30 cellular contexts compared by ENCODE assay signal in the genomic region with DNA sequence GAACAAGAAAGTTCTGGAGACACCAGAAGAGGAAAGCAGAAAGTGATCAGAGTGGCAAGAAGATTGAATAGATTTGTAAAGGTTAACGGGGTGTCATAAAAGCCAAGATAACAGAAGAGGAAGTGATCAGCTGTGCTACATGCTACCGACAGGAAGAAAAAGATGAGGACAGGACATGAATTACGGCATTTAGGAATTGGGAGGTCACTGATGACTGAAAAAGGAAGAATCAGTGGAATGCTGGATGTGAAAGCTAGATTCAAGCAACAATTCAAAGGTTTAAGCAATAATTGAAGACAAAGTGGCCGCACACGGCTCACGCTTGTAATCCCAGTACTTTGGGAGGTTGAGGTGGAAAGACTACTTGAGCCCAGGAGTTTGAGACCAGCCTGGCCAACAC. TPM values are rescaled to one million over a fixed set of nuclear protein-coding genes. Genes with fewer than 3 reads are reported as not detected.
A peak's percentile ranks its signal among the peaks of the same experiment; 100 is the strongest.
DNase-seq lines count a peak whose midpoint lies in the region; ATAC-seq and TF ChIP-seq lines count a peak whose summit lies in the region.
"Had no signal": no experiment of that assay in that cellular context is flagged by ENCODE, and none has a peak within 500 bp of the region (broad histone marks: within the 10 kb centered on the region; RNA-seq: fewer than 3 reads in every experiment).

No MANE protein-coding gene starts in this region.

- H3K9me3 ChIP-seq in esophagus muscularis mucosa (no peaks in the 10 kb centered on the region), uterus (no peaks in the 10 kb centered on the region), MG63 (no peaks in the 10 kb centered on the region), neural progenitor cell (ENCODE audit: low read depth) (no peaks in the 10 kb centered on the region)

- no peak overlapping the region for H3K4me3 Mint-ChIP-seq in stimulated activated naive CD8-positive, alpha-beta T cell treated with anti-CD3 and anti-CD28 coated beads, Interleukin-15, Interleukin-2, amounts not matched to agents 100 ng/mL and 50 ng/mL, for 24 hours
- H3K4me3 Mint-ChIP-seq in naive thymus-derived CD8-positive, alpha-beta T cell, result no peak overlapping the region
- no peak overlapping the region for H3K4me3 Mint-ChIP-seq in neural progenitor cell
- H3K4me3 Mint-ChIP-seq: activated CD4-positive, alpha-beta T cell treated with anti-CD3 and anti-CD28 coated beads for 36 hours; endodermal cell; naive thymus-derived CD4-positive, alpha-beta T cell had no signal

- H3K27me3 ChIP-seq in esophagus muscularis mucosa (no peaks in the 10 kb centered on the region), uterus (no peaks in the 10 kb centered on the region), MG63 (no peaks in the 10 kb centered on the region), neural progenitor cell (no peaks in the 10 kb centered on the region)
- H3K27me3 ChIP-seq: BLaER1, cardiac muscle cell had no signal

- H3K4me3 ChIP-seq in esophagus muscularis mucosa (no peak overlapping the region), uterus (no peak overlapping the region), MG63 (no peak overlapping the region), neural progenitor cell (no peak overlapping the region)
- H3K4me3 ChIP-seq: BLaER1, cardiac muscle cell, SK-N-MC had no signal

- no peaks in the 10 kb centered on the region for H3K4me1 Mint-ChIP-seq in stimulated activated naive CD8-positive, alpha-beta T cell treated with anti-CD3 and anti-CD28 coated beads, Interleukin-15, Interleukin-2, amounts not matched to agents 100 ng/mL and 50 ng/mL, for 24 hours (ENCODE audit: low read depth)
- H3K4me1 Mint-ChIP-seq in naive thymus-derived CD8-positive, alpha-beta T cell, result peaks cover 2 to 28% (median 15%) of the 10 kb centered on the region in 4 donors
- H3K4me1 Mint-ChIP-seq in neural progenitor cell, result no peaks in the 10 kb centered on the region
- H3K4me1 Mint-ChIP-seq: activated CD4-positive, alpha-beta T cell treated with anti-CD3 and anti-CD28 coated beads for 36 hours; endodermal cell had no signal

- H3K27ac ChIP-seq in esophagus muscularis mucosa (replicated peaks in 1 of 4) (peak overlapping the region; percentile 21 to 58 (median 46)), uterus (peak overlapping the region; percentile 15 to 63), neural progenitor cell (no peak overlapping the region)
- H3K27ac ChIP-seq: BLaER1, cardiac muscle cell, RWPE1, SK-N-MC had no signal

- H2AFZ ChIP-seq in neural progenitor cell (replicated peaks), result no peak overlapping the region

- no peak for ATAC-seq in stimulated activated naive CD8-positive, alpha-beta T cell treated with anti-CD3 and anti-CD28 coated beads, Interleukin-15, Interleukin-2, amounts not matched to agents 100 U/mL and 50 U/mL, for 24 hours
- no peak for ATAC-seq in naive thymus-derived CD8-positive, alpha-beta T cell
- ATAC-seq in HG03175 (IDR thresholded peaks at IDR 0.05; ENCODE audit: unreplicated experiment), result no peak
- ATAC-seq: activated CD4-positive, alpha-beta T cell treated with anti-CD3 and anti-CD28 coated beads for 36 hours; activated naive CD4-positive, alpha-beta T cell treated with anti-CD3 and anti-CD28 coated beads, Interleukin-2, amount 50 U/mL, for 72 hours; naive thymus-derived CD4-positive, alpha-beta T cell had no signal

- POLR2A ChIA-PET in naive thymus-derived CD8-positive, alpha-beta T cell (lab: Charles Lee), result no interaction called here

- no peaks in the 10 kb centered on the region for H3F3A ChIP-seq in neural progenitor cell (ENCODE audit: low read depth)

- no peaks in the 10 kb centered on the region for H3K27me3 Mint-ChIP-seq in stimulated activated naive CD8-positive, alpha-beta T cell treated with anti-CD3 and anti-CD28 coated beads, Interleukin-15, Interleukin-2, amounts not matched to agents 100 ng/mL and 50 ng/mL, for 24 hours
- H3K27me3 Mint-ChIP-seq in naive thymus-derived CD8-positive, alpha-beta T cell, result no peaks in the 10 kb centered on the region
- peaks cover 2% of the 10 kb centered on the region for H3K27me3 Mint-ChIP-seq in neural progenitor cell (ENCODE audit: insufficient read depth, low read depth)
- H3K27me3 Mint-ChIP-seq: activated CD4-positive, alpha-beta T cell treated with anti-CD3 and anti-CD28 coated beads for 36 hours; naive thymus-derived CD4-positive, alpha-beta T cell had no signal

- H3K79me2 ChIP-seq in neural progenitor cell (ENCODE audit: low read depth), result peaks cover 15% of the 10 kb centered on the region

- intact Hi-C loops in esophagus muscularis mucosa (cut with DNase I) (no loop called here), uterus (cut with DNase I; ENCODE audit: low total_unique reads) (no loop called here)

- H3K4me1 ChIP-seq in esophagus muscularis mucosa (peaks cover 0 to 10% (median 4%) of the 10 kb centered on the region in 4 donors), uterus (no peaks in the 10 kb centered on the region), neural progenitor cell (no peaks in the 10 kb centered on the region)
- H3K4me1 ChIP-seq: BLaER1 had no signal

- no peak for DNase-seq in stimulated activated naive CD8-positive, alpha-beta T cell treated with anti-CD3 and anti-CD28 coated beads, Interleukin-15, Interleukin-2, amounts not matched to agents 100 U/mL and 50 U/mL, for 24 hours
- DNase-seq in esophagus muscularis mucosa (ENCODE audit: extremely low spot score), result no peak
- DNase-seq in naive thymus-derived CD8-positive, alpha-beta T cell, result no peak
- no peak for DNase-seq in uterus
- DNase-seq in MG63, result no peak
- no peak for DNase-seq in neural progenitor cell (ENCODE audit: low spot score)
- DNase-seq: activated CD4-positive, alpha-beta T cell treated with anti-CD3 and anti-CD28 coated beads for 36 hours; activated T-cell treated with anti-CD3 and anti-CD28 coated beads for 4 hours; anterior cingulate cortex; endodermal cell; GDM1; KG1; kidney; naive thymus-derived CD4-positive, alpha-beta T cell; NCI-H1417 treated with DMSO at 0.1 percent for 48 hours; NCI-H2107; stimulated activated CD4-positive, alpha-beta T cell treated with anti-CD3 and anti-CD28 coated beads, Interleukin-2, amount 100 ng/mL, for 48 hours had no signal

- peak overlapping the region; percentile 1 for H3K27ac Mint-ChIP-seq in stimulated activated naive CD8-positive, alpha-beta T cell treated with anti-CD3 and anti-CD28 coated beads, Interleukin-15, Interleukin-2, amounts not matched to agents 100 ng/mL and 50 ng/mL, for 24 hours
- peak overlapping the region in 6 of 10 donors; percentile 2 to 90 (median 22) for H3K27ac Mint-ChIP-seq in naive thymus-derived CD8-positive, alpha-beta T cell
- H3K27ac Mint-ChIP-seq in neural progenitor cell, result no peak overlapping the region
- H3K27ac Mint-ChIP-seq: activated CD4-positive, alpha-beta T cell treated with anti-CD3 and anti-CD28 coated beads for 36 hours; endodermal cell had no signal

- TF ChIP-seq POLR2A in esophagus muscularis mucosa (IDR thresholded peaks at IDR 0.05; ENCODE audit: low read depth) (no peak), uterus (IDR thresholded peaks at IDR 0.05) (no peak)

- H3K9me3 Mint-ChIP-seq in stimulated activated naive CD8-positive, alpha-beta T cell treated with anti-CD3 and anti-CD28 coated beads, Interleukin-15, Interleukin-2, amounts not matched to agents 100 ng/mL and 50 ng/mL, for 24 hours, result peaks cover 16% of the 10 kb centered on the region
- H3K9me3 Mint-ChIP-seq in naive thymus-derived CD8-positive, alpha-beta T cell, result peaks cover 0 to 69% (median 8%) of the 10 kb centered on the region in 9 donors
- peaks cover 2% of the 10 kb centered on the region for H3K9me3 Mint-ChIP-seq in neural progenitor cell
- H3K9me3 Mint-ChIP-seq: endodermal cell had no signal

- no peak overlapping the region for H3K9ac ChIP-seq in neural progenitor cell
- H3K9ac ChIP-seq: BLaER1 had no signal

- H4K20me1 ChIP-seq in neural progenitor cell (ENCODE audit: low read depth), result peaks cover 35% of the 10 kb centered on the region

- H3K36me3 ChIP-seq in esophagus muscularis mucosa, result peaks cover 55 to 86% (median 77%) of the 10 kb centered on the region in 4 donors
- H3K36me3 ChIP-seq in uterus, result no peaks in the 10 kb centered on the region
- peaks cover 71% of the 10 kb centered on the region for H3K36me3 ChIP-seq in MG63
- peaks cover 8% of the 10 kb centered on the region for H3K36me3 ChIP-seq in neural progenitor cell

- peaks cover 93% of the 10 kb centered on the region for H3K36me3 Mint-ChIP-seq in stimulated activated naive CD8-positive, alpha-beta T cell treated with anti-CD3 and anti-CD28 coated beads, Interleukin-15, Interleukin-2, amounts not matched to agents 100 ng/mL and 50 ng/mL, for 24 hours (ENCODE audit: low read depth)
- peaks cover 56 to 92% (median 91%) of the 10 kb centered on the region in 3 donors for H3K36me3 Mint-ChIP-seq in naive thymus-derived CD8-positive, alpha-beta T cell
- peaks cover 70% of the 10 kb centered on the region for H3K36me3 Mint-ChIP-seq in neural progenitor cell

- no peak overlapping the region for H3K4me2 ChIP-seq in neural progenitor cell
- H3K4me2 ChIP-seq: BLaER1 had no signal

- TF ChIP-seq EP300 in esophagus muscularis mucosa (IDR thresholded peaks at IDR 0.05), result no peak

- 81% methylated on average over 6 of the region's 6 CpGs for WGBS in esophagus muscularis mucosa

- TF ChIP-seq CTCF in esophagus muscularis mucosa (IDR thresholded peaks at IDR 0.05) (no peak), uterus (IDR thresholded peaks at IDR 0.05) (no peak), neural progenitor cell (IDR thresholded peaks at IDR 0.05) (no peak)

RNA-seq across cellular contexts. Expression of gene ZNF160, which starts 15.1 kb away (rescaled TPM):
- total RNA-seq in esophagus muscularis mucosa (10 to 100 TPM; 25.3 to 40.3 (median 27.1) TPM), uterus (10 to 100 TPM; 10.9 to 75.3 (median 52.1) TPM), neural progenitor cell (ENCODE audit: low replicate concordance) (78.3 and 86.0 TPM in 2 replicates)
- total RNA-seq in naive thymus-derived CD8-positive, alpha-beta T cell, result 10 to 100 TPM; 74.0 to 87.3 TPM
- 10 to 100 TPM; 18.0 to 29.1 (median 19.1) TPM for polyA plus RNA-seq in naive thymus-derived CD8-positive, alpha-beta T cell
- 6.4 and 9.8 TPM in 2 replicates for total RNA-seq in MG63 (2014; rRNA removed; shearing (Covaris generic); ENCODE audit: low replicate concordance)

RNA-seq across cellular contexts. Expression of gene ERVV-2, which starts 43.6 kb away (rescaled TPM):
- total RNA-seq in esophagus muscularis mucosa (not detected), uterus (not detected), neural progenitor cell (ENCODE audit: low replicate concordance) (0.06 TPM in 1 of 2 replicates, not detected in the other)
- not detected for total RNA-seq in naive thymus-derived CD8-positive, alpha-beta T cell
- polyA plus RNA-seq in naive thymus-derived CD8-positive, alpha-beta T cell, result not detected
- not detected in 2 replicates for total RNA-seq in MG63 (2014; rRNA removed; shearing (Covaris generic); ENCODE audit: low replicate concordance)
- total RNA-seq: activated CD4-positive, alpha-beta T cell treated with anti-CD3 and anti-CD28 coated beads for 36 hours; activated naive CD4-positive, alpha-beta T cell treated with anti-CD3 and anti-CD28 coated beads, Interleukin-2, amount 50 U/mL, for 72 hours; endodermal cell; fibroblast of lung; HT1080; kidney; mesenteric fat pad; naive thymus-derived CD4-positive, alpha-beta T cell; osteoblast; T-helper 1 cell treated with Interleukin-12 subunit alpha and Interleukin-12 subunit beta and Interleukin-4 antibody, amounts not matched to agents 30 ng/mL and 1 ng/mL, for 36 hours; urinary bladder had no signal
- polyA plus RNA-seq: fibroblast of lung; naive thymus-derived CD4-positive, alpha-beta T cell; urinary bladder had no signal

RNA-seq across cellular contexts. Expression of gene ZNF415, which starts 44.6 kb away (rescaled TPM):
- total RNA-seq in esophagus muscularis mucosa (10 to 100 TPM in 3 of 4 donors, 1 to 10 TPM in 1; 9.1 to 18.1 (median 13.4) TPM), uterus (10 to 100 TPM in 2 of 4 donors, 1 to 10 TPM in 2; 9.5 to 27.2 (median 14.7) TPM), neural progenitor cell (ENCODE audit: low replicate concordance) (20.3 and 23.9 TPM in 2 replicates)
- 1 to 10 TPM; 5.1 to 5.3 TPM for total RNA-seq in naive thymus-derived CD8-positive, alpha-beta T cell
- polyA plus RNA-seq in naive thymus-derived CD8-positive, alpha-beta T cell, result 1 to 10 TPM in 2 of 3 donors, under 1 TPM in 1; 0.92 to 3.7 (median 2.6) TPM
- total RNA-seq in MG63 (2014; rRNA removed; shearing (Covaris generic); ENCODE audit: low replicate concordance), result not detected in 2 replicates
- total RNA-seq: HT1080 had no signal
